Comparison of ENCODE assay signal across 10 cellular contexts in genomic region chr4:99403380-99404194, GRCh38. TPM values are rescaled to one million over a fixed set of nuclear protein-coding genes. Genes with fewer than 3 reads are reported as not detected.
A peak's percentile ranks its signal among the peaks of the same experiment; 100 is the strongest.
DNase-seq lines count a peak whose midpoint lies in the region; ATAC-seq and TF ChIP-seq lines count a peak whose summit lies in the region.
"Had no signal": no experiment of that assay in that cellular context is flagged by ENCODE, and none has a peak within 500 bp of the region (broad histone marks: within the 10 kb centered on the region; RNA-seq: fewer than 3 reads in every experiment).

No MANE protein-coding gene starts in this region.

- peak; percentile 79 for ATAC-seq in GM21381 (IDR thresholded peaks at IDR 0.05; ENCODE audit: unreplicated experiment)
- peak; percentile 81 for ATAC-seq in HG03520 (IDR thresholded peaks at IDR 0.05; ENCODE audit: unreplicated experiment)

- DNase-seq in AG09319 (ENCODE audit: extremely low read depth, low read depth) (peak; percentile 73), iris pigment epithelial cell (ENCODE audit: low read depth) (peak; percentile 78), T-helper 9 cell (no peak), NCI-H128 (lab: John Stamatoyannopoulos, UW; ENCODE audit: unreplicated experiment) (no peak), activated gamma-delta T cell (lab: John Stamatoyannopoulos, UW) (no peak)
- DNase-seq in activated CD4-positive, alpha-beta memory T cell treated with anti-CD3 and anti-CD28 coated beads, Interleukin-2, amount 10 ng/mL, durations not matched to agents 7 days and 5 days: no peak

- no peak for TF ChIP-seq CTCF in AG09319 (IDR thresholded peaks at IDR 0.05; ENCODE audit: low read depth, low read length)

- POLR2A ChIA-PET in activated CD4-positive, alpha-beta memory T cell treated with anti-CD3 and anti-CD28 coated beads, Interleukin-2, amount 10 ng/mL, durations not matched to agents 7 days and 5 days (lab: Charles Lee): interaction anchor here (1.2 to 1.5 kb wide), 3 partner anchors 315 to 545 kb away, joined by 3 to 10 read pairs (median 4); partner anchors contain the start of genes ADH5 and METAP1

- no peak overlapping the region for H3K27ac Mint-ChIP-seq in activated CD4-positive, alpha-beta memory T cell treated with anti-CD3 and anti-CD28 coated beads, Interleukin-2, amount 10 ng/mL, durations not matched to agents 7 days and 5 days
- H3K27ac Mint-ChIP-seq: stimulated activated naive CD8-positive, alpha-beta T cell treated with anti-CD3 and anti-CD28 coated beads, Interleukin-15, Interleukin-2, amounts not matched to agents 100 ng/mL and 50 ng/mL, for 24 hours had no signal

- no peaks in the 10 kb centered on the region for H3K36me3 Mint-ChIP-seq in activated CD4-positive, alpha-beta memory T cell treated with anti-CD3 and anti-CD28 coated beads, Interleukin-2, amount 10 ng/mL, durations not matched to agents 7 days and 5 days (ENCODE audit: low read depth)

- H3K4me3 Mint-ChIP-seq in activated CD4-positive, alpha-beta memory T cell treated with anti-CD3 and anti-CD28 coated beads, Interleukin-2, amount 10 ng/mL, durations not matched to agents 7 days and 5 days: no peak overlapping the region
- H3K4me3 Mint-ChIP-seq: stimulated activated naive CD8-positive, alpha-beta T cell treated with anti-CD3 and anti-CD28 coated beads, Interleukin-15, Interleukin-2, amounts not matched to agents 100 ng/mL and 50 ng/mL, for 24 hours had no signal

- no peaks in the 10 kb centered on the region for H3K9me3 Mint-ChIP-seq in activated CD4-positive, alpha-beta memory T cell treated with anti-CD3 and anti-CD28 coated beads, Interleukin-2, amount 10 ng/mL, durations not matched to agents 7 days and 5 days
- H3K9me3 Mint-ChIP-seq: stimulated activated naive CD8-positive, alpha-beta T cell treated with anti-CD3 and anti-CD28 coated beads, Interleukin-15, Interleukin-2, amounts not matched to agents 100 ng/mL and 50 ng/mL, for 24 hours had no signal

- peaks cover 14% of the 10 kb centered on the region for H3K27me3 Mint-ChIP-seq in activated CD4-positive, alpha-beta memory T cell treated with anti-CD3 and anti-CD28 coated beads, Interleukin-2, amount 10 ng/mL, durations not matched to agents 7 days and 5 days
- H3K27me3 Mint-ChIP-seq: stimulated activated naive CD8-positive, alpha-beta T cell treated with anti-CD3 and anti-CD28 coated beads, Interleukin-15, Interleukin-2, amounts not matched to agents 100 ng/mL and 50 ng/mL, for 24 hours had no signal

- H3K4me1 Mint-ChIP-seq in activated CD4-positive, alpha-beta memory T cell treated with anti-CD3 and anti-CD28 coated beads, Interleukin-2, amount 10 ng/mL, durations not matched to agents 7 days and 5 days: peaks cover 26% of the 10 kb centered on the region

- CTCF ChIA-PET in activated CD4-positive, alpha-beta memory T cell treated with anti-CD3 and anti-CD28 coated beads, Interleukin-2, amount 10 ng/mL, durations not matched to agents 7 days and 5 days (lab: Charles Lee): interaction anchor here (0.6 to 3.9 kb wide), 7 partner anchors 26 to 1253 kb away, joined by 3 to 38 read pairs (median 4); partner anchors contain the start of gene METAP1

RNA-seq across cellular contexts. Expression of gene ADH7, which starts 31.6 kb away (rescaled TPM):
- total RNA-seq in activated CD4-positive, alpha-beta memory T cell treated with anti-CD3 and anti-CD28 coated beads, Interleukin-2, amount 10 ng/mL, durations not matched to agents 7 days and 5 days: not detected
- total RNA-seq: glomerular endothelial cell had no signal

RNA-seq across cellular contexts. Expression of gene ADH1C, which starts 51.0 kb away (rescaled TPM):
- not detected for total RNA-seq in activated CD4-positive, alpha-beta memory T cell treated with anti-CD3 and anti-CD28 coated beads, Interleukin-2, amount 10 ng/mL, durations not matched to agents 7 days and 5 days
- total RNA-seq: glomerular endothelial cell had no signal

Comparison
In these comparisons a context has a peak if more than half of its experiments do, and no peak if none do; other contexts are left out.
1. DNase-seq: peak in AG09319 (single experiment) and iris pigment epithelial cell (single experiment); none in activated CD4-positive, alpha-beta memory T cell treated with anti-CD3 and anti-CD28 coated beads, Interleukin-2, amount 10 ng/mL, durations not matched to agents 7 days and 5 days (single experiment), T-helper 9 cell (single experiment), NCI-H128 (single experiment) and activated gamma-delta T cell (single experiment).